ENCODE assay signal across 8 cellular contexts in the genomic region with DNA sequence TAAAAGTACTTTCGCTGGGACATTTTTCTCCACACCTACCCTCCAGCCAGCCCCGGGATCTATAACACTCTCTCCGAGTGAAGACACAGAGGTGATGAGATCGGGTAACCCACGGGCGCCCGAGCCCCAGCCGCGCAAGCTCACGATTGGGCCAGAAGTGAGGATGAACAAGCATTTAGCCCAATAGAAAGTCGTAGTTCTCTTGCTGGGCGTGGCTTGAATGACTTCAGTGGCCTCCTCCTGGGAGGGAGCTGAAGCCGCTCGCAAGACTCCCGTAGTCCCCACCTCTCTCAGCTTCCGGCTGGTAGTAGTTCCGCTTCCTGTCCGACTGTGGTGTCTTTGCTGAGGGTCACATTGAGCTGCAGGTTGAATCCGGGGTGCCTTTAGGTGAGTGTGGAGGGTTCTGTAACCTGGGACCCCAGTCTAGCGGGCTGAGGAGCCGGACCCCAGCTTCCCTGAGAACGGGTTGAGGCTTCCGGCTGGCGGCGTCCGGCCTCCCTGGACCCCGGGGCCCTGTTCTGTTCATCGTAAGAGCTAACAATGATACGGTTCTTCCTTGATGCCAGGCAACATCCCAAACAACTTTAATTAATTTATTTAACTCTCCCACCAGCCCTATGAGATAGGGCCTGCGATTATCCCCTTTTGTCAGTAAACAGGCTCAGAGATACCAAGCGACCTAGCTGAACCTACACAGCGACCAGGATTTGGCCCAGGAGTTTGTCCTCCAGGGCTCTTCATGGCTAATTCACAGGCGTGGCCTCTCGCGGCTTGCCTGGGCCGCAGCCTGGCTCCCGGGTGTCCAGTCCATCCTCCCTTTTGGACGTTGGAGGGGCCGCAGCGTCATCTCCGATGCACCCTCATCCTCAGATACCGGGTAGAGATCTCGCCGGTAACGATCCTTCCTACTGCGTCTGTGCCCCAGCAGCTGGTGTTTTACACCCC. TPM values are rescaled to one million over a fixed set of nuclear protein-coding genes. Genes with fewer than 3 reads are reported as not detected.
DNase-seq lines count a peak whose midpoint lies in the region; ATAC-seq and TF ChIP-seq lines count a peak whose summit lies in the region.

A gene with protein sequence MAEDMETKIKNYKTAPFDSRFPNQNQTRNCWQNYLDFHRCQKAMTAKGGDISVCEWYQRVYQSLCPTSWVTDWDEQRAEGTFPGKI (plus strand): TSS at position 307 of the 945 bp plus-strand sequence. CDS start 2,921 bp downstream, outside the sequence.

- H3K36me3 ChIP-seq in ascending aorta (peaks cover 16 to 22% of the 10 kb centered on the region in 2 donors), vagina (peaks cover 0 to 22% of the 10 kb centered on the region in 2 donors)

- H3K27ac ChIP-seq in ascending aorta: peak within 1 kb of the TSS; percentile 76 to 83
- peak within 1 kb of the TSS; percentile 93 for H3K27ac ChIP-seq in right cardiac atrium (ENCODE audit: low read length)
- H3K27ac ChIP-seq in vagina: peak within 1 kb of the TSS; percentile 73

- ATAC-seq in GM18498 (IDR thresholded peaks at IDR 0.05; ENCODE audit: unreplicated experiment) (peak; percentile 73), HG02970 (IDR thresholded peaks at IDR 0.05; ENCODE audit: low FRiP score, unreplicated experiment) (peak; percentile 41), right cardiac atrium (peak; percentile 80 to 84)

- H3K4me1 ChIP-seq in ascending aorta: peaks cover 0 to 25% of the 10 kb centered on the region in 2 donors
- H3K4me1 ChIP-seq in right cardiac atrium (ENCODE audit: control insufficient read depth, insufficient read depth, low read length): no peaks in the 10 kb centered on the region
- peaks cover 45% of the 10 kb centered on the region for H3K4me1 ChIP-seq in vagina

- TF ChIP-seq CTCF in ascending aorta (IDR thresholded peaks at IDR 0.05) (no peak), vagina (IDR thresholded peaks at IDR 0.05) (no peak)

- H3K4me3 Mint-ChIP-seq in T-helper 2 cell treated with Interferon-gamma antibody and Interleukin-4, amounts not matched to agents 5 μg/mL and 100 μg/mL, for 36 hours: peak within 1 kb of the TSS; percentile 89

- no peaks in the 10 kb centered on the region for H3K27me3 ChIP-seq in ascending aorta
- H3K27me3 ChIP-seq in right cardiac atrium (ENCODE audit: control insufficient read depth, insufficient read depth): no peaks in the 10 kb centered on the region
- H3K27me3 ChIP-seq in vagina: no peaks in the 10 kb centered on the region

- TF ChIP-seq POLR2A in vagina (IDR thresholded peaks at IDR 0.05): peak in 1 of 2 donors; percentile 19

- no peaks in the 10 kb centered on the region for H3K27me3 Mint-ChIP-seq in T-helper 2 cell treated with Interferon-gamma antibody and Interleukin-4, amounts not matched to agents 5 μg/mL and 100 μg/mL, for 36 hours (ENCODE audit: low read depth)

- H3K9me3 ChIP-seq in ascending aorta: no peaks in the 10 kb centered on the region
- H3K9me3 ChIP-seq in right cardiac atrium (ENCODE audit: control insufficient read depth, low read length): no peaks in the 10 kb centered on the region
- no peaks in the 10 kb centered on the region for H3K9me3 ChIP-seq in vagina

- DNase-seq in NCI-H1930 (lab: John Stamatoyannopoulos, UW) (peak; percentile 98 to 99), ascending aorta (ENCODE audit: low spot score in 2 of 2) (peak; percentile 85 to 98), right cardiac atrium (peak; percentile 94 to 96 (median 95)), putamen (ENCODE audit: low spot score) (peak; percentile 98), vagina (ENCODE audit: extremely low spot score in 2 of 2) (peak in 1 of 2 donors; percentile 98)
- peak; percentile 95 for DNase-seq in T-helper 2 cell treated with Interferon-gamma antibody and Interleukin-4, amounts not matched to agents 5 μg/mL and 100 μg/mL, for 36 hours (ENCODE audit: low spot score)

- H3K4me1 Mint-ChIP-seq in T-helper 2 cell treated with Interferon-gamma antibody and Interleukin-4, amounts not matched to agents 5 μg/mL and 100 μg/mL, for 36 hours (ENCODE audit: low read depth): peaks cover 28% of the 10 kb centered on the region

- peaks cover 15% of the 10 kb centered on the region for H3K36me3 Mint-ChIP-seq in T-helper 2 cell treated with Interferon-gamma antibody and Interleukin-4, amounts not matched to agents 5 μg/mL and 100 μg/mL, for 36 hours (ENCODE audit: low read depth)

- peak within 1 kb of the TSS; percentile 77 to 88 for H3K4me3 ChIP-seq in ascending aorta
- H3K4me3 ChIP-seq in right cardiac atrium (ENCODE audit: low read length): peak within 1 kb of the TSS; percentile 70
- peak within 1 kb of the TSS; percentile 62 to 89 for H3K4me3 ChIP-seq in vagina

- intact Hi-C loops in ascending aorta (cut with DNase I): loop anchor here (1.0 to 10.0 kb wide), 7 partner anchors 20 to 973 kb away; a partner anchor contains a TSS
- intact Hi-C loops in right cardiac atrium (cut with DNase I): no loop called here
- intact Hi-C loops in vagina (cut with DNase I): no loop called here

- H3K27ac Mint-ChIP-seq in T-helper 2 cell treated with Interferon-gamma antibody and Interleukin-4, amounts not matched to agents 5 μg/mL and 100 μg/mL, for 36 hours: peak within 1 kb of the TSS; percentile 95

- H3K9me3 Mint-ChIP-seq in T-helper 2 cell treated with Interferon-gamma antibody and Interleukin-4, amounts not matched to agents 5 μg/mL and 100 μg/mL, for 36 hours: no peaks in the 10 kb centered on the region

- WGBS in right cardiac atrium: under 1% methylated on average over 46 of the region's 46 CpGs

RNA-seq across cellular contexts. Expression of the gene that starts here (rescaled TPM):
- total RNA-seq in ascending aorta (301 TPM), right cardiac atrium (1,000 to 10,000 TPM in 3 of 4 donors, 100 to 1,000 TPM in 1; 899 to 1,285 (median 1,111) TPM), vagina (265 TPM)
- 3,084 TPM for polyA plus RNA-seq in right cardiac atrium
